Comparison of ENCODE assay signal across 7 cellular contexts in genomic region chr3:49133226-49133951, GRCh38. TPM values are rescaled to one million over a fixed set of nuclear protein-coding genes. Genes with fewer than 3 reads are reported as not detected.
A peak's percentile ranks its signal among the peaks of the same experiment; 100 is the strongest.
DNase-seq lines count a peak whose midpoint lies in the region; ATAC-seq and TF ChIP-seq lines count a peak whose summit lies in the region.

No MANE protein-coding gene starts in this region.

- H3K9me2 ChIP-seq in GM23338 (ENCODE audit: insufficient read depth): no peaks in the 10 kb centered on the region

- no peaks in the 10 kb centered on the region for H3K36me3 Mint-ChIP-seq in GM23338 (ENCODE audit: low read depth)

- H3K4me3 ChIP-seq in GM23338 (peak overlapping the region; percentile 97), skeletal muscle cell (ENCODE audit: low read depth, low read length) (peak overlapping the region; percentile 81)

- peak overlapping the region; percentile 85 for H3K27ac Mint-ChIP-seq in GM23338

- TF ChIP-seq CTCF in GM23338 (conservative IDR thresholded peaks at IDR 0.05; ENCODE audit: low read depth in 2 of 2): no peak

- DNase-seq in GM23338 (ENCODE audit: low spot score) (peak; percentile 94), NCI-H446 treated with DMSO at 0.1 percent for 48 hours (lab: John Stamatoyannopoulos, UW) (peak; percentile 33), caudate nucleus (lab: John Stamatoyannopoulos, UW) (peak in 56 of 61 donors; percentile 15 to 79 (median 56)), inferior parietal cortex (ENCODE audit: extremely low spot score) (peak; percentile 82), skeletal muscle cell (ENCODE audit: low read depth) (peak; percentile 64), cortex of kidney (lab: John Stamatoyannopoulos, UW) (no peak)

- no peaks in the 10 kb centered on the region; the same call in 1 of the 2 replicates for H3K79me2 ChIP-seq in GM23338 (replicated peaks; ENCODE audit: insufficient read depth)

- H3F3A ChIP-seq in GM23338 (replicated peaks; ENCODE audit: low read depth): no peaks in the 10 kb centered on the region

- H3K36me3 ChIP-seq in GM23338 (ENCODE audit: insufficient read depth): no peaks in the 10 kb centered on the region

- ATAC-seq in GM23338 (peak; percentile 75), GM21825 (IDR thresholded peaks at IDR 0.05; ENCODE audit: unreplicated experiment) (no peak)

- H3K27ac ChIP-seq in GM23338 (ENCODE audit: low read depth): peak overlapping the region; percentile 85
- H3K27ac ChIP-seq in caudate nucleus (ENCODE audit: low read depth, low read length): no peak overlapping the region

- no peaks in the 10 kb centered on the region for H3K27me3 ChIP-seq in GM23338 (ENCODE audit: insufficient read depth)

- H4K20me1 ChIP-seq in GM23338 (replicated peaks; ENCODE audit: insufficient read depth): no peaks in the 10 kb centered on the region

- H3K4me2 ChIP-seq in GM23338: peak overlapping the region; percentile 100

- H3K4me1 Mint-ChIP-seq in GM23338: peaks cover 15% of the 10 kb centered on the region

- H2AFZ ChIP-seq in GM23338: peak overlapping the region; percentile 100

- peak overlapping the region; percentile 88 for H3K4me3 Mint-ChIP-seq in GM23338

- H3K9me3 Mint-ChIP-seq in GM23338: no peaks in the 10 kb centered on the region; the same call in 2 of the 3 replicates

- peaks cover 7% of the 10 kb centered on the region; the same call in 1 of the 2 replicates for H3K4me1 ChIP-seq in GM23338 (ENCODE audit: insufficient read depth)

- peaks cover 4% of the 10 kb centered on the region for H3K27me3 Mint-ChIP-seq in GM23338 (ENCODE audit: insufficient read depth, low read depth, poor library complexity)

TF ChIP-seq in GM23338, 12 proteins besides CTCF, POLR2A, EP300 and RAD21 (continues in another document):
- TF ChIP-seq ETS1 (IDR thresholded peaks at IDR 0.05): no peak
- no peak for TF ChIP-seq EZH2 (IDR thresholded peaks at IDR 0.05; ENCODE audit: low read depth, unreplicated experiment)
- TF ChIP-seq REST (IDR thresholded peaks at IDR 0.05; ENCODE audit: unreplicated experiment): no peak
- no peak for TF ChIP-seq CREB1 (CRISPR knock-in tag; IDR thresholded peaks at IDR 0.05; ENCODE audit: low read depth)
- no peak for TF ChIP-seq STAT1 (IDR thresholded peaks at IDR 0.05; ENCODE audit: unreplicated experiment)
- no peak for TF ChIP-seq ZNF331 (CRISPR knock-in tag; IDR thresholded peaks at IDR 0.05; ENCODE audit: low read depth)
- TF ChIP-seq ZNF462 (CRISPR knock-in tag; IDR thresholded peaks at IDR 0.05): no peak
- no peak for TF ChIP-seq ZNF114 (CRISPR knock-in tag; IDR thresholded peaks at IDR 0.05)

RNA-seq across cellular contexts. Expression of gene LAMB2, which starts 0.5 kb away (rescaled TPM):
- total RNA-seq in GM23338 (2014; rRNA removed; shearing (Covaris generic)): 106 and 154 TPM in 2 replicates
- polyA plus RNA-seq in GM23338 (2016; fragmentation: Nextera tagmentation; extraction: Ambion mirVana): 71.0 and 71.3 TPM in 2 replicates

RNA-seq across cellular contexts. Expression of gene USP19, which starts 12.8 kb away (rescaled TPM):
- total RNA-seq in GM23338 (2014; rRNA removed; shearing (Covaris generic)): 56.9 and 62.0 TPM in 2 replicates
- 13.2 and 14.0 TPM in 2 replicates for polyA plus RNA-seq in GM23338 (2016; fragmentation: Nextera tagmentation; extraction: Ambion mirVana)

RNA-seq across cellular contexts. Expression of gene QARS1, which starts 28.8 kb away (rescaled TPM):
- total RNA-seq in GM23338 (2014; rRNA removed; shearing (Covaris generic)): 301 and 373 TPM in 2 replicates
- polyA plus RNA-seq in GM23338 (2016; fragmentation: Nextera tagmentation; extraction: Ambion mirVana): 173 and 189 TPM in 2 replicates

RNA-seq across cellular contexts. Expression of gene CCDC71, which starts 32.7 kb away (rescaled TPM):
- total RNA-seq in GM23338 (2014; rRNA removed; shearing (Covaris generic)): 37.4 and 44.2 TPM in 2 replicates
- polyA plus RNA-seq in GM23338 (2016; fragmentation: Nextera tagmentation; extraction: Ambion mirVana): 1.9 and 2.6 TPM in 2 replicates

RNA-seq across cellular contexts. Expression of gene KLHDC8B, which starts 38.0 kb away (rescaled TPM):
- total RNA-seq in GM23338 (2014; rRNA removed; shearing (Covaris generic)): 11.1 and 15.0 TPM in 2 replicates
- 4.7 and 5.5 TPM in 2 replicates for polyA plus RNA-seq in GM23338 (2016; fragmentation: Nextera tagmentation; extraction: Ambion mirVana)
